ENCODE assay signal across 9 cellular contexts in genomic region chr1:117370509-117370908, GRCh38. TPM values are rescaled to one million over a fixed set of nuclear protein-coding genes. Genes with fewer than 3 reads are reported as not detected.
A peak's percentile ranks its signal among the peaks of the same experiment; 100 is the strongest.
DNase-seq lines count a peak whose midpoint lies in the region; ATAC-seq and TF ChIP-seq lines count a peak whose summit lies in the region.
"Had no signal": no experiment of that assay in that cellular context is flagged by ENCODE, and none has a peak within 500 bp of the region (broad histone marks: within the 10 kb centered on the region; RNA-seq: fewer than 3 reads in every experiment).

No MANE protein-coding gene starts in this region.

- no peak for TF ChIP-seq RAD21 in neural cell (conservative IDR thresholded peaks at IDR 0.05)

- H3K79me2 ChIP-seq in neural cell (replicated peaks; ENCODE audit: insufficient read depth, low read length): peaks cover 74% of the 10 kb centered on the region

- H3K9me3 Mint-ChIP-seq in CD8-positive, alpha-beta T cell: no peaks in the 10 kb centered on the region

- peaks cover 14% of the 10 kb centered on the region for H3K36me3 Mint-ChIP-seq in CD8-positive, alpha-beta T cell

- H3F3A ChIP-seq in neural cell (ENCODE audit: insufficient read depth, low read length, poor library complexity, severe bottlenecking): no peaks in the 10 kb centered on the region

- DNase-seq in CD8-positive, alpha-beta T cell: no peak
- DNase-seq in NB4 (ENCODE audit: low read depth): no peak
- no peak for DNase-seq in HPDE6-E6E7 (ENCODE audit: extremely low spot score)
- DNase-seq in D341Med (ENCODE audit: low spot score): no peak
- DNase-seq: stimulated activated CD4-positive, alpha-beta T cell treated with anti-CD3 and anti-CD28 coated beads, Interleukin-4, amount 100 ng/mL, for 4 hours had no signal

- no peaks in the 10 kb centered on the region for H3K36me3 ChIP-seq in CD8-positive, alpha-beta T cell (ENCODE audit: insufficient read depth, low read length)
- H3K36me3 ChIP-seq in ectodermal cell (ENCODE audit: control insufficient read depth, insufficient read depth, low read length) (no peaks in the 10 kb centered on the region), neural cell (ENCODE audit: insufficient read depth, low read length) (no peaks in the 10 kb centered on the region)

- H3K27me3 Mint-ChIP-seq in CD8-positive, alpha-beta T cell (ENCODE audit: low read depth): no peaks in the 10 kb centered on the region

- peaks cover 43% of the 10 kb centered on the region for H3K4me1 ChIP-seq in CD8-positive, alpha-beta T cell (ENCODE audit: insufficient read depth, low read length)
- peaks cover 13% of the 10 kb centered on the region for H3K4me1 ChIP-seq in ectodermal cell (ENCODE audit: control insufficient read depth, insufficient read depth, low read length)

- H3K27me3 ChIP-seq in CD8-positive, alpha-beta T cell (ENCODE audit: insufficient read depth, low read length): no peaks in the 10 kb centered on the region
- H3K27me3 ChIP-seq in ectodermal cell (ENCODE audit: control insufficient read depth, insufficient read depth, low read length, poor library complexity, severe bottlenecking): no peaks in the 10 kb centered on the region
- H3K27me3 ChIP-seq in neural cell (ENCODE audit: insufficient read depth, low read depth, low read length): no peaks in the 10 kb centered on the region

- no peak for TF ChIP-seq EP300 in neural cell (conservative IDR thresholded peaks at IDR 0.05; ENCODE audit: poor library complexity, severe bottlenecking)

- intact Hi-C loops in CD8-positive, alpha-beta T cell (cut with DNase I, micrococcal nuclease): no loop called here

- H3K9ac ChIP-seq in neural cell (ENCODE audit: low read length): peak overlapping the region; percentile 11

- no peak for TF ChIP-seq CTCF in CD8-positive, alpha-beta T cell (IDR thresholded peaks at IDR 0.05)
- TF ChIP-seq CTCF in NB4 (IDR thresholded peaks at IDR 0.05; ENCODE audit: low read depth, low read length) (no peak), neural cell (IDR thresholded peaks at IDR 0.05; ENCODE audit: poor library complexity, severe bottlenecking) (no peak)

- H3K27ac ChIP-seq in CD8-positive, alpha-beta T cell (ENCODE audit: low read depth, low read length): no peak overlapping the region
- no peak overlapping the region for H3K27ac ChIP-seq in ectodermal cell (ENCODE audit: insufficient read depth, low read depth, low read length, poor library complexity, severe bottlenecking)
- H3K27ac ChIP-seq in neural cell (ENCODE audit: low read length): no peak overlapping the region

- POLR2A ChIA-PET in CD8-positive, alpha-beta T cell (lab: Charles Lee): no interaction called here

- no peak for ATAC-seq in CD8-positive, alpha-beta T cell
- ATAC-seq in GM21717 (IDR thresholded peaks at IDR 0.05; ENCODE audit: unreplicated experiment) (no peak), GM21526 (IDR thresholded peaks at IDR 0.05; ENCODE audit: low FRiP score, unreplicated experiment) (no peak)

- H2AFZ ChIP-seq in neural cell (ENCODE audit: low read depth, low read length): no peak overlapping the region

- CTCF ChIA-PET in CD8-positive, alpha-beta T cell (lab: Charles Lee): no interaction called here

- H3K4me3 Mint-ChIP-seq in CD8-positive, alpha-beta T cell: peak overlapping the region; percentile 68

- H3K4me3 ChIP-seq in CD8-positive, alpha-beta T cell (ENCODE audit: low read depth, low read length): no peak overlapping the region
- peak overlapping the region; percentile 87 for H3K4me3 ChIP-seq in NB4 (ENCODE audit: low read depth, low read length)
- H3K4me3 ChIP-seq in ectodermal cell (ENCODE audit: insufficient read depth, low read depth, low read length): peak overlapping the region; percentile 20
- peak overlapping the region; percentile 79 for H3K4me3 ChIP-seq in neural cell (ENCODE audit: low read length)

- H3K4me1 Mint-ChIP-seq in CD8-positive, alpha-beta T cell (ENCODE audit: low read depth): peaks cover 77% of the 10 kb centered on the region

- H3K4me2 ChIP-seq in neural cell (ENCODE audit: low read length): peak overlapping the region; percentile 98

- H3K9me2 ChIP-seq in neural cell (ENCODE audit: insufficient read depth, low read length): no peaks in the 10 kb centered on the region

- TF ChIP-seq POLR2A in NB4 (IDR thresholded peaks at IDR 0.05; ENCODE audit: extremely low read depth, insufficient read length): no peak

- no peaks in the 10 kb centered on the region for H3K9me3 ChIP-seq in CD8-positive, alpha-beta T cell (ENCODE audit: low read length)
- H3K9me3 ChIP-seq in ectodermal cell (ENCODE audit: control insufficient read depth, low read length) (no peaks in the 10 kb centered on the region), neural cell (ENCODE audit: low read length) (no peaks in the 10 kb centered on the region)

- no peak overlapping the region for H3K27ac Mint-ChIP-seq in CD8-positive, alpha-beta T cell

- no peaks in the 10 kb centered on the region for H4K20me1 ChIP-seq in neural cell (ENCODE audit: insufficient read depth)

TF ChIP-seq in neural cell, 6 proteins besides CTCF, POLR2A, EP300 and RAD21:
- no peak for TF ChIP-seq EZH2 (IDR thresholded peaks at IDR 0.05; ENCODE audit: borderline replicate concordance, insufficient read depth, low read length, poor library complexity, severe bottlenecking)
- TF ChIP-seq POLR2AphosphoS5 (IDR thresholded peaks at IDR 0.05): no peak
- no peak for TF ChIP-seq TAF1 (IDR thresholded peaks at IDR 0.05; ENCODE audit: low read depth)
- TF ChIP-seq REST (IDR thresholded peaks at IDR 0.05; ENCODE audit: borderline replicate concordance): no peak
- no peak for TF ChIP-seq SMC3 (conservative IDR thresholded peaks at IDR 0.05; ENCODE audit: poor library complexity)
- no peak for TF ChIP-seq MXI1 (conservative IDR thresholded peaks at IDR 0.05; ENCODE audit: poor library complexity, severe bottlenecking)

RNA-seq across cellular contexts. Expression of gene MAN1A2, which starts 3.3 kb away (rescaled TPM):
- 10 to 100 TPM; 46.5 to 49.3 TPM for total RNA-seq in CD8-positive, alpha-beta T cell
- polyA plus RNA-seq in ectodermal cell (2013, experiment 1 of 4): 18.4 TPM
- polyA plus RNA-seq in ectodermal cell (2013, experiment 2 of 4): 26.2 TPM
- polyA plus RNA-seq in ectodermal cell (2013, experiment 3 of 4): 17.1 TPM
- polyA plus RNA-seq in ectodermal cell (2013, experiment 4 of 4): 21.2 TPM
- 25.0 and 27.0 TPM in 2 replicates for polyA plus RNA-seq in neural cell
- polyA minus RNA-seq in neural cell: 95.9 and 98.2 TPM in 2 replicates
